3 cellular contexts compared by ENCODE assay signal in genomic region chr5:149443210-149443609, GRCh38.
TF ChIP-seq lines count a peak whose summit lies in the region.

No MANE protein-coding gene starts in this region.

TF ChIP-seq in SK-N-SH, 30 proteins besides CTCF, POLR2A, EP300 and RAD21 (continued from another document):
- TF ChIP-seq, protein P1, sequence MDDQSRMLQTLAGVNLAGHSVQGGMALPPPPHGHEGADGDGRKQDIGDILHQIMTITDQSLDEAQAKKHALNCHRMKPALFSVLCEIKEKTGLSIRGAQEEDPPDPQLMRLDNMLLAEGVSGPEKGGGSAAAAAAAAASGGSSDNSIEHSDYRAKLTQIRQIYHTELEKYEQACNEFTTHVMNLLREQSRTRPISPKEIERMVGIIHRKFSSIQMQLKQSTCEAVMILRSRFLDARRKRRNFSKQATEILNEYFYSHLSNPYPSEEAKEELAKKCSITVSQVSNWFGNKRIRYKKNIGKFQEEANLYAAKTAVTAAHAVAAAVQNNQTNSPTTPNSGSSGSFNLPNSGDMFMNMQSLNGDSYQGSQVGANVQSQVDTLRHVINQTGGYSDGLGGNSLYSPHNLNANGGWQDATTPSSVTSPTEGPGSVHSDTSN (IDR thresholded peaks at IDR 0.05): no peak
- TF ChIP-seq MEF2A (IDR thresholded peaks at IDR 0.05; ENCODE audit: borderline replicate concordance, low read depth) (no peak), RXRA (IDR thresholded peaks at IDR 0.05; ENCODE audit: borderline replicate concordance, low read depth) (no peak), FOXJ3 (CRISPR knock-in tag; IDR thresholded peaks at IDR 0.05) (no peak), YY1 (IDR thresholded peaks at IDR 0.05; ENCODE audit: low read depth) (no peak), JUND (IDR thresholded peaks at IDR 0.05) (no peak), ELF1 (IDR thresholded peaks at IDR 0.05) (no peak), MAX (IDR thresholded peaks at IDR 0.05; ENCODE audit: low read depth) (no peak), GATA2 (CRISPR knock-in tag; IDR thresholded peaks at IDR 0.05) (no peak)

TF ChIP-seq in SK-N-SH treated with all-trans-retinoic acid at 6 μM for 48 hours, 23 proteins besides CTCF, POLR2A, EP300 and RAD21 (continued from another document):
- TF ChIP-seq SNAI2 (CRISPR knock-in tag; IDR thresholded peaks at IDR 0.05): no peak
- TF ChIP-seq OSR1 (CRISPR knock-in tag; IDR thresholded peaks at IDR 0.05): no peak
- no peak for TF ChIP-seq ZNF565 (CRISPR knock-in tag; conservative IDR thresholded peaks at IDR 0.05; ENCODE audit: low read depth)
- no peak for TF ChIP-seq TOX (CRISPR knock-in tag; IDR thresholded peaks at IDR 0.05; ENCODE audit: borderline replicate concordance)
- no peak for TF ChIP-seq PATZ1 (CRISPR knock-in tag; IDR thresholded peaks at IDR 0.05; ENCODE audit: borderline replicate concordance)
- TF ChIP-seq POU6F1 (CRISPR knock-in tag; IDR thresholded peaks at IDR 0.05; ENCODE audit: borderline replicate concordance, low read depth): no peak

TF ChIP-seq in neural cell, 6 proteins besides CTCF, POLR2A, EP300 and RAD21 (continued from another document):
- TF ChIP-seq REST (IDR thresholded peaks at IDR 0.05; ENCODE audit: borderline replicate concordance): no peak
